8 cellular contexts compared by ENCODE assay signal in genomic region chr14:99604766-99605298, GRCh38. TPM values are rescaled to one million over a fixed set of nuclear protein-coding genes. Genes with fewer than 3 reads are reported as not detected.
DNase-seq lines count a peak whose midpoint lies in the region; ATAC-seq, FAIRE-seq and TF ChIP-seq lines count a peak whose summit lies in the region.

No MANE protein-coding gene starts in this region.

- peak; percentile 14 for ATAC-seq in HG03103 (IDR thresholded peaks at IDR 0.05; ENCODE audit: low read depth, unreplicated experiment)

- H3K4me1 ChIP-seq in A673 (ENCODE audit: insufficient read depth, low read length, poor library complexity, severe bottlenecking): peaks cover 24% of the 10 kb centered on the region

- no peaks in the 10 kb centered on the region for H3K9me3 ChIP-seq in A673 (ENCODE audit: low read depth, low read length, poor library complexity, severe bottlenecking)

- H3K36me3 ChIP-seq in A673 (ENCODE audit: insufficient read depth, low read length, poor library complexity, severe bottlenecking): no peaks in the 10 kb centered on the region

- TF ChIP-seq CTCF in A673 (conservative IDR thresholded peaks at IDR 0.05; ENCODE audit: low read depth, low read length) (no peak), endothelial cell (IDR thresholded peaks at IDR 0.05; ENCODE audit: unreplicated experiment) (no peak)

- intact Hi-C loops in A673 (cut with micrococcal nuclease; ENCODE audit: unreplicated experiment): loop anchor here (2.0 kb wide), 2 partner anchors 74 to 78 kb away; no protein-coding TSS in a partner anchor

- H3K9me3 Mint-ChIP-seq in endothelial cell (ENCODE audit: unreplicated experiment): no peaks in the 10 kb centered on the region

- H3K4me3 Mint-ChIP-seq in endothelial cell (ENCODE audit: unreplicated experiment): peak overlapping the region; percentile 87

- H3K4me3 ChIP-seq in A673 (ENCODE audit: low read depth, low read length, poor library complexity, severe bottlenecking): peak overlapping the region; percentile 85

- peaks cover 9% of the 10 kb centered on the region for H3K36me3 Mint-ChIP-seq in endothelial cell (ENCODE audit: low read depth, unreplicated experiment)

- no peak overlapping the region for H3K27ac Mint-ChIP-seq in endothelial cell (ENCODE audit: unreplicated experiment)

- DNase-seq in A673 (ENCODE audit: low spot score) (peak; percentile 51), GM12892 (ENCODE audit: insufficient read length) (peak; percentile 48), T1000 (lab: John Stamatoyannopoulos, UW) (peak; percentile 40), endothelial cell (ENCODE audit: low spot score) (peak; percentile 62), myocyte (ENCODE audit: low read depth) (peak; percentile 54), NCI-H446 treated with DMSO at 0.1 percent for 48 hours (lab: John Stamatoyannopoulos, UW) (no peak), T-helper 9 cell (no peak)

- no TSS peak for BruUV-seq in A673 (replicated peaks; lab: Mats Ljungman, UMichigan)

- POLR2A ChIA-PET in A673 (lab: Charles Lee; ENCODE audit: low non-redundant PET): no interaction called here

- H3K4me1 Mint-ChIP-seq in endothelial cell (ENCODE audit: unreplicated experiment): peaks cover 31% of the 10 kb centered on the region

- no peaks in the 10 kb centered on the region for H3K27me3 ChIP-seq in A673 (replicated peaks; ENCODE audit: insufficient read depth, low read depth, low read length, poor library complexity)

- peaks cover 15% of the 10 kb centered on the region for H3K27me3 Mint-ChIP-seq in endothelial cell (ENCODE audit: unreplicated experiment)

- TF ChIP-seq POLR2A in GM12892 (IDR thresholded peaks at IDR 0.05; ENCODE audit: low read depth, low read length): no peak

- no peak for FAIRE-seq in GM12892 (lab: Jason Lieb, UNC)

- peak overlapping the region; percentile 89 for H3K27ac ChIP-seq in A673 (ENCODE audit: low read depth, low read length, poor library complexity, severe bottlenecking)

- CTCF ChIA-PET in A673 (lab: Charles Lee): no interaction called here

RNA-seq across cellular contexts. Expression of gene CCDC85C, which starts 0.8 kb away (rescaled TPM):
- total RNA-seq in A673 (2021): 24.6 and 31.5 TPM in 2 replicates
- polyA plus RNA-seq in GM12892 (2012; ENCODE audit: missing spikeins): 1.2 TPM
- 42.1 TPM for total RNA-seq in endothelial cell (ENCODE audit: unreplicated experiment)
- total RNA-seq in myocyte: 3.2 and 6.1 TPM in 2 replicates
- polyA plus RNA-seq in myocyte (2012): 4.4 TPM

RNA-seq across cellular contexts. Expression of gene HHIPL1, which starts 40.1 kb away (rescaled TPM):
- 0.06 and 0.15 TPM in 2 replicates for total RNA-seq in A673 (2021)
- not detected for polyA plus RNA-seq in GM12892 (2012; ENCODE audit: missing spikeins)
- 15.1 TPM for total RNA-seq in endothelial cell (ENCODE audit: unreplicated experiment)
- 0.32 and 0.36 TPM in 2 replicates for total RNA-seq in myocyte
- 0.52 TPM for polyA plus RNA-seq in myocyte (2012)

Comparison
In these comparisons a context has a peak if more than half of its experiments do, and no peak if none do; other contexts are left out.
1. DNase-seq: peak in A673 (single experiment), GM12892 (single experiment), T1000 (single experiment), endothelial cell (single experiment) and myocyte (single experiment); none in NCI-H446 treated with DMSO at 0.1 percent for 48 hours (single experiment) and T-helper 9 cell (single experiment).
2. RNA of gene HHIPL1, which starts 40.1 kb away (total RNA-seq): 15.1 TPM in endothelial cell (single experiment); 0.32 to 0.36 TPM in myocyte and 0.06 to 0.15 TPM in A673; every median in the first group is over 10 times any median in the second.